Comparison of ENCODE assay signal across 22 cellular contexts in the genomic region with DNA sequence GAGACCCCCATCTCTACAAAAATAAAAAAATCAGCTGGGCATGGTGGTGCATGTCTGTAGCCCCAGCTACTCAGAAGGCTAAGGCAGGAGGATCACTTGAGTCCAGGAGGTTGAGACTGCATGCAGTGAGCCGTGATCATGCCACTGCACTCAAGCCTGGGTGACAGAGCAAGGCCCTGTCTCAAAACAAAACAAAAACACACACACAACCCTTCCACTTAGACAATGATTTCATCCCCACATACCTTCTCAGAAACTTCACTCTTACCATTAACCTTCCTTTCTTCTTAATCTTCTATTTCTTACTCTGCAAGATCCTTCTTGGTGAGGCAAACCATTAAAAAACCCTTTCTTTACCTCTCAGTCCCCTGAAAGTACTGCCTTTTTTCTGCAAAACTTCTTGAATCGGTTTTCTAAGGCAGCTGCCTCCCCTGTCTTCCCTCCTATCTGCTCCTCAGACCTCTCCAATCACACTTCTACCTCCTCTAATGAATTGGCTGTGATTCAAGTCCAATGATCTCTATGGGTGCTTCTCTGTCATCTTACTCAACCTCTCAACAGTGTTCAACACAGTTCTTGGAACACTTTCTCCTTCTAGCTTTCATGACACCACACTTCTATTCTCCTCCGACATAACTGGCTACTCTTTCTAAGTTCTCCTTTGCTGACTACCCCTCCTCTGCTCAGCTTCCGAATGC. TPM values are rescaled to one million over a fixed set of nuclear protein-coding genes. Genes with fewer than 3 reads are reported as not detected.
DNase-seq lines count a peak whose midpoint lies in the region; ATAC-seq and TF ChIP-seq lines count a peak whose summit lies in the region.
"Had no signal": no experiment of that assay in that cellular context is flagged by ENCODE, and none has a peak within 500 bp of the region (broad histone marks: within the 10 kb centered on the region; RNA-seq: fewer than 3 reads in every experiment).

No MANE protein-coding gene starts in this region.

- no peaks in the 10 kb centered on the region for H3K9me2 ChIP-seq in OCI-LY1 (ENCODE audit: low read depth, low read length)

- H3F3A ChIP-seq in OCI-LY1 (ENCODE audit: insufficient read depth, low read length) = peaks cover 3% of the 10 kb centered on the region; the same call in 1 of the 2 replicates

- no peak for TF ChIP-seq CTCF in OCI-LY1 (IDR thresholded peaks at IDR 0.05; ENCODE audit: low read length)
- TF ChIP-seq CTCF in psoas muscle (IDR thresholded peaks at IDR 0.05) = no peak

- no peaks in the 10 kb centered on the region for H3K9me3 Mint-ChIP-seq in activated CD4-positive, alpha-beta memory T cell treated with anti-CD3 and anti-CD28 coated beads for 36 hours
- H3K9me3 Mint-ChIP-seq in activated CD4-positive, alpha-beta memory T cell treated with anti-CD3 and anti-CD28 coated beads, Interleukin-2, amount 10 ng/mL, durations not matched to agents 7 days and 5 days = no peaks in the 10 kb centered on the region
- H3K9me3 Mint-ChIP-seq: CD8-positive, alpha-beta memory T cell; IgD-negative memory B cell had no signal

- H3K27ac ChIP-seq in OCI-LY1 (ENCODE audit: low read depth, low read length, poor library complexity, severe bottlenecking) = peak overlapping the region; percentile 42
- peak overlapping the region; percentile 10 for H3K27ac ChIP-seq in psoas muscle

- H3K79me2 ChIP-seq in OCI-LY1 (ENCODE audit: insufficient read depth, low read length) = no peaks in the 10 kb centered on the region

- H3K4me3 Mint-ChIP-seq in activated CD4-positive, alpha-beta memory T cell treated with anti-CD3 and anti-CD28 coated beads for 36 hours = no peak overlapping the region
- H3K4me3 Mint-ChIP-seq in activated CD4-positive, alpha-beta memory T cell treated with anti-CD3 and anti-CD28 coated beads, Interleukin-2, amount 10 ng/mL, durations not matched to agents 7 days and 5 days = no peak overlapping the region
- H3K4me3 Mint-ChIP-seq: B cell; CD4-positive, CD25-positive, alpha-beta regulatory T cell; CD8-positive, alpha-beta memory T cell; IgD-negative memory B cell had no signal

- H3K4me3 ChIP-seq in OCI-LY1 (ENCODE audit: low read depth, low read length, poor library complexity, severe bottlenecking) (no peak overlapping the region), psoas muscle (no peak overlapping the region)
- H3K4me3 ChIP-seq: GM12878 had no signal

- DNase-seq in activated CD4-positive, alpha-beta memory T cell treated with anti-CD3 and anti-CD28 coated beads for 36 hours = peak; percentile 40
- DNase-seq in activated CD4-positive, alpha-beta memory T cell treated with anti-CD3 and anti-CD28 coated beads, Interleukin-2, amount 10 ng/mL, durations not matched to agents 7 days and 5 days = no peak
- DNase-seq in psoas muscle = no peak
- DNase-seq in NOMO-1 treated with DMSO at 0.1 percent for 48 hours (lab: John Stamatoyannopoulos, UW; ENCODE audit: unreplicated experiment) = no peak
- DNase-seq: C1 segment of cervical spinal cord; CD8-positive, alpha-beta memory T cell; COR-L47; DMS 273 treated with DMSO at 0.1 percent for 48 hours; DMS53; DND-41; EL; GOT3; H7 had no signal

- WGBS in psoas muscle, 3 donors = 81 to 91% (median 89%) methylated on average over 4 of the region's 4 CpGs

- H3K9me3 ChIP-seq in OCI-LY1 (ENCODE audit: low read length) = no peaks in the 10 kb centered on the region
- no peaks in the 10 kb centered on the region for H3K9me3 ChIP-seq in psoas muscle

- no peak overlapping the region for H2AFZ ChIP-seq in OCI-LY1 (ENCODE audit: low read length)

- no peaks in the 10 kb centered on the region for H4K20me1 ChIP-seq in OCI-LY1 (ENCODE audit: insufficient read depth, low read length)

- H3K4me1 ChIP-seq in OCI-LY1 (ENCODE audit: insufficient read depth, low read length, severe bottlenecking) (peaks cover 49% of the 10 kb centered on the region), psoas muscle (peaks cover 41% of the 10 kb centered on the region)

- no peaks in the 10 kb centered on the region for H3K27me3 Mint-ChIP-seq in activated CD4-positive, alpha-beta memory T cell treated with anti-CD3 and anti-CD28 coated beads for 36 hours
- no peaks in the 10 kb centered on the region for H3K27me3 Mint-ChIP-seq in activated CD4-positive, alpha-beta memory T cell treated with anti-CD3 and anti-CD28 coated beads, Interleukin-2, amount 10 ng/mL, durations not matched to agents 7 days and 5 days
- H3K27me3 Mint-ChIP-seq: B cell; CD4-positive, CD25-positive, alpha-beta regulatory T cell; CD8-positive, alpha-beta memory T cell; IgD-negative memory B cell had no signal

- H3K4me2 ChIP-seq in OCI-LY1 (ENCODE audit: low read length) = no peak overlapping the region

- H3K36me3 ChIP-seq in OCI-LY1 (ENCODE audit: insufficient read depth, low read length) (peaks cover 25% of the 10 kb centered on the region), psoas muscle (ENCODE audit: insufficient read depth in 1 of 2, low read depth in 1 of 2) (peaks cover 0 to 3% of the 10 kb centered on the region in 2 donors)

- H3K27ac Mint-ChIP-seq in activated CD4-positive, alpha-beta memory T cell treated with anti-CD3 and anti-CD28 coated beads for 36 hours = no peak overlapping the region
- H3K27ac Mint-ChIP-seq in activated CD4-positive, alpha-beta memory T cell treated with anti-CD3 and anti-CD28 coated beads, Interleukin-2, amount 10 ng/mL, durations not matched to agents 7 days and 5 days = no peak overlapping the region
- H3K27ac Mint-ChIP-seq: B cell; CD4-positive, CD25-positive, alpha-beta regulatory T cell; CD8-positive, alpha-beta memory T cell; IgD-negative memory B cell had no signal

- no peak overlapping the region for H3K9ac ChIP-seq in OCI-LY1 (ENCODE audit: low read length)

- peaks cover 57% of the 10 kb centered on the region for H3K4me1 Mint-ChIP-seq in activated CD4-positive, alpha-beta memory T cell treated with anti-CD3 and anti-CD28 coated beads for 36 hours (ENCODE audit: low read depth)
- peaks cover 39% of the 10 kb centered on the region for H3K4me1 Mint-ChIP-seq in activated CD4-positive, alpha-beta memory T cell treated with anti-CD3 and anti-CD28 coated beads, Interleukin-2, amount 10 ng/mL, durations not matched to agents 7 days and 5 days

- peaks cover 28% of the 10 kb centered on the region for H3K36me3 Mint-ChIP-seq in activated CD4-positive, alpha-beta memory T cell treated with anti-CD3 and anti-CD28 coated beads for 36 hours
- peaks cover 52% of the 10 kb centered on the region for H3K36me3 Mint-ChIP-seq in activated CD4-positive, alpha-beta memory T cell treated with anti-CD3 and anti-CD28 coated beads, Interleukin-2, amount 10 ng/mL, durations not matched to agents 7 days and 5 days (ENCODE audit: low read depth)

- H3K27me3 ChIP-seq in OCI-LY1 (ENCODE audit: insufficient read depth, low read length) (no peaks in the 10 kb centered on the region), psoas muscle (ENCODE audit: insufficient read depth in 3 of 3, low read length in 2 of 3) (no peaks in the 10 kb centered on the region)

- ATAC-seq in psoas muscle (no peak), HG03571 (IDR thresholded peaks at IDR 0.05; ENCODE audit: unreplicated experiment) (no peak), GM21515 (IDR thresholded peaks at IDR 0.05; ENCODE audit: unreplicated experiment) (no peak)
- ATAC-seq: GM12878, HCT116, HepG2 had no signal

- CTCF ChIA-PET in activated CD4-positive, alpha-beta memory T cell treated with anti-CD3 and anti-CD28 coated beads for 36 hours (lab: Charles Lee) = interaction anchor here (3.4 to 8.2 kb wide), 2 partner anchors 14 to 96 kb away, joined by 21 to 89 read pairs; no protein-coding TSS in a partner anchor
- CTCF ChIA-PET in activated CD4-positive, alpha-beta memory T cell treated with anti-CD3 and anti-CD28 coated beads, Interleukin-2, amount 10 ng/mL, durations not matched to agents 7 days and 5 days (lab: Charles Lee) = interaction anchor here (0.7 to 28.6 kb wide), 5 partner anchors 11 to 117 kb away, joined by 3 to 951 read pairs (median 8); a partner anchor contains a TSS

- intact Hi-C loops in activated CD4-positive, alpha-beta memory T cell treated with anti-CD3 and anti-CD28 coated beads for 36 hours (cut with micrococcal nuclease) = no loop called here
- intact Hi-C loops in psoas muscle (cut with DNase I) = no loop called here

- POLR2A ChIA-PET in activated CD4-positive, alpha-beta memory T cell treated with anti-CD3 and anti-CD28 coated beads for 36 hours (lab: Charles Lee) = no interaction called here
- POLR2A ChIA-PET in activated CD4-positive, alpha-beta memory T cell treated with anti-CD3 and anti-CD28 coated beads, Interleukin-2, amount 10 ng/mL, durations not matched to agents 7 days and 5 days (lab: Charles Lee) = interaction anchor here (1.2 to 1.4 kb wide), 2 partner anchors 11 to 48 kb away, joined by 3 to 5 read pairs; a partner anchor contains a TSS

RNA-seq across cellular contexts. Expression of a gene that starts 47.3 kb away (rescaled TPM):
- 10 to 100 TPM; 50.1 to 54.6 TPM for total RNA-seq in activated CD4-positive, alpha-beta memory T cell treated with anti-CD3 and anti-CD28 coated beads for 36 hours
- 10 to 100 TPM; 52.3 to 55.8 TPM for total RNA-seq in activated CD4-positive, alpha-beta memory T cell treated with anti-CD3 and anti-CD28 coated beads, Interleukin-2, amount 10 ng/mL, durations not matched to agents 7 days and 5 days
- 10 to 100 TPM; 35.9 to 55.0 (median 42.3) TPM for total RNA-seq in psoas muscle
- polyA plus RNA-seq in psoas muscle = 100 to 1,000 TPM in 1 of 3 donors, 10 to 100 TPM in 2; 84.2 to 115 (median 90.6) TPM
